Comparison of ENCODE assay signal across 10 cellular contexts in genomic region chr17:4500188-4500565, GRCh38. TPM values are rescaled to one million over a fixed set of nuclear protein-coding genes. Genes with fewer than 3 reads are reported as not detected.
A peak's percentile ranks its signal among the peaks of the same experiment; 100 is the strongest.
DNase-seq lines count a peak whose midpoint lies in the region; ATAC-seq and TF ChIP-seq lines count a peak whose summit lies in the region.
"Had no signal": no experiment of that assay in that cellular context is flagged by ENCODE, and none has a peak within 500 bp of the region (broad histone marks: within the 10 kb centered on the region; RNA-seq: fewer than 3 reads in every experiment).

No MANE protein-coding gene starts in this region.

- peak overlapping the region; percentile 58 to 84 (median 63) for H3K4me3 Mint-ChIP-seq in immature natural killer cell
- H3K4me3 Mint-ChIP-seq in stimulated activated effector memory CD8-positive, alpha-beta T cell treated with anti-CD3 and anti-CD28 coated beads, Interleukin-12 subunit alpha, Interleukin-12 subunit beta, amount 100 ng/mL, for 72 hours: peak overlapping the region; percentile 79

- intact Hi-C loops in thyroid gland (cut with DNase I): no loop called here

- no peak overlapping the region for H3K27ac Mint-ChIP-seq in immature natural killer cell
- no peak overlapping the region for H3K27ac Mint-ChIP-seq in stimulated activated effector memory CD8-positive, alpha-beta T cell treated with anti-CD3 and anti-CD28 coated beads, Interleukin-12 subunit alpha, Interleukin-12 subunit beta, amount 100 ng/mL, for 72 hours

- H3K9me3 ChIP-seq in thyroid gland: no peaks in the 10 kb centered on the region

- TF ChIP-seq CTCF in thyroid gland (IDR thresholded peaks at IDR 0.05): no peak

- TF ChIP-seq POLR2A in thyroid gland (IDR thresholded peaks at IDR 0.05): no peak

- H3K27ac ChIP-seq in thyroid gland: peak overlapping the region in 1 of 3 donors; percentile 17
- H3K27ac ChIP-seq: 22Rv1 had no signal

- peak overlapping the region in 1 of 3 donors; percentile 28 for H3K4me3 ChIP-seq in thyroid gland (replicated peaks in 1 of 3)

- peaks cover 28 to 49% of the 10 kb centered on the region in 2 donors for H3K4me1 ChIP-seq in thyroid gland

- H3K27me3 Mint-ChIP-seq in immature natural killer cell (ENCODE audit: low read depth in 3 of 3): peaks cover 7 to 35% (median 16%) of the 10 kb centered on the region in 3 donors

- peaks cover 18 to 20% of the 10 kb centered on the region in 2 donors for H3K4me1 Mint-ChIP-seq in immature natural killer cell
- peaks cover 28% of the 10 kb centered on the region for H3K4me1 Mint-ChIP-seq in stimulated activated effector memory CD8-positive, alpha-beta T cell treated with anti-CD3 and anti-CD28 coated beads, Interleukin-12 subunit alpha, Interleukin-12 subunit beta, amount 100 ng/mL, for 72 hours

- no peaks in the 10 kb centered on the region for H3K36me3 ChIP-seq in thyroid gland

- no peaks in the 10 kb centered on the region for H3K27me3 ChIP-seq in thyroid gland

- peak; percentile 53 for DNase-seq in DMS 273 (lab: John Stamatoyannopoulos, UW; ENCODE audit: unreplicated experiment)
- no peak for DNase-seq in DMS 273 treated with DMSO at 0.1 percent for 48 hours (lab: John Stamatoyannopoulos, UW)
- DNase-seq in SW480 (ENCODE audit: low spot score): peak; percentile 57
- no peak for DNase-seq in immature natural killer cell
- DNase-seq in stimulated activated effector memory CD8-positive, alpha-beta T cell treated with anti-CD3 and anti-CD28 coated beads, Interleukin-12 subunit alpha, Interleukin-12 subunit beta, amount 100 ng/mL, for 72 hours (ENCODE audit: low spot score in 2 of 2): no peak
- DNase-seq in NCI-H1092 (lab: John Stamatoyannopoulos, UW): no peak
- DNase-seq in thyroid gland: no peak
- DNase-seq: foreskin melanocyte had no signal

- no peak for ATAC-seq in stimulated activated effector memory CD8-positive, alpha-beta T cell treated with anti-CD3 and anti-CD28 coated beads, Interleukin-12 subunit alpha, Interleukin-12 subunit beta, amount 100 ng/mL, for 72 hours
- ATAC-seq in HG02970 (IDR thresholded peaks at IDR 0.05; ENCODE audit: low FRiP score, unreplicated experiment): no peak

- H3K9me3 Mint-ChIP-seq in immature natural killer cell: peaks cover 0 to 2% (median 0%) of the 10 kb centered on the region in 6 donors
- no peaks in the 10 kb centered on the region for H3K9me3 Mint-ChIP-seq in stimulated activated effector memory CD8-positive, alpha-beta T cell treated with anti-CD3 and anti-CD28 coated beads, Interleukin-12 subunit alpha, Interleukin-12 subunit beta, amount 100 ng/mL, for 72 hours

- no peaks in the 10 kb centered on the region for H3K36me3 Mint-ChIP-seq in immature natural killer cell
- no peaks in the 10 kb centered on the region for H3K36me3 Mint-ChIP-seq in stimulated activated effector memory CD8-positive, alpha-beta T cell treated with anti-CD3 and anti-CD28 coated beads, Interleukin-12 subunit alpha, Interleukin-12 subunit beta, amount 100 ng/mL, for 72 hours

- 44 to 49% methylated on average over 6 to 7 of the region's 7 CpGs for WGBS in thyroid gland, 2 donors

RNA-seq across cellular contexts. Expression of gene SPNS2, which starts 1.5 kb away (rescaled TPM):
- polyA plus RNA-seq in immature natural killer cell: under 1 TPM in 1 of 3 donors, not detected in 2; 0.26 TPM
- 10 to 100 TPM in 1 of 4 donors, 1 to 10 TPM in 3; 5.6 to 16.3 (median 8.1) TPM for total RNA-seq in thyroid gland

RNA-seq across cellular contexts. Expression of gene MYBBP1A, which starts 55.0 kb away (rescaled TPM):
- polyA plus RNA-seq in immature natural killer cell: 10 to 100 TPM in 1 of 3 donors, 1 to 10 TPM in 2; 3.5 to 21.9 (median 7.2) TPM
- 10 to 100 TPM; 23.5 to 50.2 (median 37.6) TPM for total RNA-seq in thyroid gland

Comparison
In these comparisons a context has a peak if more than half of its experiments do, and no peak if none do; other contexts are left out.
1. DNase-seq: peak in DMS 273 (single experiment) and SW480 (single experiment); none in DMS 273 treated with DMSO at 0.1 percent for 48 hours (single experiment), immature natural killer cell (0 of 3), stimulated activated effector memory CD8-positive, alpha-beta T cell treated with anti-CD3 and anti-CD28 coated beads, Interleukin-12 subunit alpha, Interleukin-12 subunit beta, amount 100 ng/mL, for 72 hours (0 of 2), NCI-H1092 (single experiment) and thyroid gland (0 of 2).